20 cellular contexts compared by ENCODE assay signal in genomic region chr9:4507306-4507705, GRCh38. TPM values are rescaled to one million over a fixed set of nuclear protein-coding genes. Genes with fewer than 3 reads are reported as not detected.
"Had no signal": no experiment of that assay in that cellular context is flagged by ENCODE, and none has a peak within 500 bp of the region (broad histone marks: within the 10 kb centered on the region; RNA-seq: fewer than 3 reads in every experiment).

No MANE protein-coding gene starts in this region.

- H3K27me3 ChIP-seq: brain microvascular endothelial cell, heart right ventricle, neural progenitor cell, pancreas, stomach, uterus had no signal

- DNase-seq: activated CD4-positive, alpha-beta T cell treated with anti-CD3 and anti-CD28 coated beads, Interleukin-2, amount 50 U/mL, for 4 hours; activated CD8-positive, alpha-beta memory T cell treated with anti-CD3 and anti-CD28 coated beads, Interleukin-2, amount 10 ng/mL, durations not matched to agents 7 days and 5 days; activated gamma-delta T cell; activated T-cell treated with anti-CD3 and anti-CD28 coated beads, Interleukin-2, amount 50 U/mL, for 48 hours; brain microvascular endothelial cell; cerebellar nuclear complex; foreskin melanocyte; heart right ventricle; kidney; midbrain; pancreas; retina; stimulated activated CD4-positive, alpha-beta T cell treated with anti-CD3 and anti-CD28 coated beads, Interleukin-4, amount 100 ng/mL, for 4 hours; stomach; uterus had no signal

- H3K4me1 ChIP-seq: heart right ventricle, neural progenitor cell, pancreas, stomach, uterus had no signal

- H3K4me3 ChIP-seq: heart right ventricle, neural progenitor cell, pancreas, stomach, thoracic aorta, uterus had no signal

- ATAC-seq: activated CD4-positive, CD25-positive, alpha-beta regulatory T cell treated with anti-CD3 and anti-CD28 coated beads, Interleukin-2, amount 50 U/mL, for 24 hours; activated CD8-positive, alpha-beta memory T cell treated with anti-CD3 and anti-CD28 coated beads, Interleukin-2, amount 10 ng/mL, durations not matched to agents 7 days and 5 days; esophagus mucosa; heart right ventricle; pancreas had no signal

- H3K36me3 ChIP-seq: brain microvascular endothelial cell, heart right ventricle, neural progenitor cell, pancreas, stomach, thoracic aorta, uterus had no signal

- H3K27ac ChIP-seq: heart right ventricle, neural progenitor cell, stomach, thoracic aorta, uterus had no signal

- H3K9me3 ChIP-seq: heart right ventricle, pancreas, stomach, thoracic aorta had no signal

- FAIRE-seq: kidney, pancreas had no signal

RNA-seq across cellular contexts. Expression of gene SLC1A1, which starts 17.0 kb away (rescaled TPM):
- total RNA-seq: skeletal muscle tissue had no signal
